In genomic region chr1:9868244-9868590, GRCh38 we compare ENCODE assay signal across 18 cellular contexts. TPM values are rescaled to one million over a fixed set of nuclear protein-coding genes. Genes with fewer than 3 reads are reported as not detected.
A peak's percentile ranks its signal among the peaks of the same experiment; 100 is the strongest.
DNase-seq lines count a peak whose midpoint lies in the region; ATAC-seq, FAIRE-seq and TF ChIP-seq lines count a peak whose summit lies in the region.
"Had no signal": no experiment of that assay in that cellular context is flagged by ENCODE, and none has a peak within 500 bp of the region (broad histone marks: within the 10 kb centered on the region; RNA-seq: fewer than 3 reads in every experiment).

No MANE protein-coding gene starts in this region.

- no peak overlapping the region for H3K4me2 ChIP-seq in H1 (ENCODE audit: insufficient read depth in 1 of 2, low read depth in 2 of 2, low read length in 2 of 2)
- no peak overlapping the region for H3K4me2 ChIP-seq in neuronal stem cell (ENCODE audit: insufficient read depth, low read length, poor library complexity, severe bottlenecking)

- H3K79me1 ChIP-seq in H1 (ENCODE audit: low read depth, low read length): no peaks in the 10 kb centered on the region; the same call in 1 of the 2 replicates
- no peaks in the 10 kb centered on the region for H3K79me1 ChIP-seq in neuronal stem cell (ENCODE audit: low read depth, low read length)

- WGBS in H1 (ENCODE audit: extremely low coverage in 1 of 2, insufficient coverage in 1 of 2, insufficient read length in 1 of 2, insufficient replicate concordance in 2 of 2, low coverage in 1 of 2, low lambda C conversion rate in 2 of 2, missing lambda C conversion rate in 1 of 2), 2 experiments: 89% methylated on average over 3 of the region's 3 CpGs; no CpG with 5 or more reads in 1 of the 2 experiments
- no CpG with 5 or more reads among the region's 3 CpGs for WGBS in neuronal stem cell (ENCODE audit: extremely low coverage in 2 of 2, insufficient read length in 2 of 2, insufficient replicate concordance in 1 of 2), 2 donors

- H2BK5ac ChIP-seq in H1 (ENCODE audit: low read depth, low read length): no peak overlapping the region
- H2BK5ac ChIP-seq in neuronal stem cell (ENCODE audit: low read length): no peak overlapping the region

- TF ChIP-seq RAD21 in H1 (IDR thresholded peaks at IDR 0.05 in 1 of 2, conservative IDR thresholded peaks at IDR 0.05 in 1 of 2; ENCODE audit: low read depth in 2 of 2, low read length in 2 of 2): no peak

- no peak overlapping the region for H2AK5ac ChIP-seq in H1 (ENCODE audit: low read depth, low read length)
- H2AK5ac ChIP-seq in neuronal stem cell (ENCODE audit: low read depth, low read length): no peak overlapping the region

- TF ChIP-seq EP300 in H1 (IDR thresholded peaks at IDR 0.05; ENCODE audit: borderline replicate concordance in 1 of 2, low read depth in 2 of 2, low read length in 2 of 2): no peak

- H4K20me1 ChIP-seq in H1 (replicated peaks in 1 of 2; ENCODE audit: control insufficient read depth in 1 of 2, insufficient read depth in 2 of 2, low read length in 2 of 2): no peaks in the 10 kb centered on the region

- no peak for TF ChIP-seq POLR2A in H1 (IDR thresholded peaks at IDR 0.05; ENCODE audit: control extremely low read depth in 1 of 2, low read depth in 2 of 2, low read length in 2 of 2)

- no peak for TF ChIP-seq CTCF in H1 (IDR thresholded peaks at IDR 0.05; ENCODE audit: control extremely low read depth in 1 of 3, insufficient read depth in 1 of 3, low read depth in 1 of 3, low read length in 3 of 3)
- TF ChIP-seq CTCF in left lung (IDR thresholded peaks at IDR 0.05): no peak

- H3K9me3 ChIP-seq in T-helper 17 cell (ENCODE audit: control insufficient read depth, low read length, poor library complexity, severe bottlenecking): no peaks in the 10 kb centered on the region
- H3K9me3 ChIP-seq in H1 (ENCODE audit: insufficient read depth in 2 of 2, low read depth in 1 of 2, low read length in 1 of 2): no peaks in the 10 kb centered on the region
- H3K9me3 ChIP-seq in left lung: no peaks in the 10 kb centered on the region
- H3K9me3 ChIP-seq in neuronal stem cell (replicated peaks in 1 of 2; ENCODE audit: control insufficient read depth in 2 of 2, insufficient read depth in 1 of 2, low read depth in 1 of 2, low read length in 2 of 2): no peaks in the 10 kb centered on the region
- H3K9me3 ChIP-seq: BE2C had no signal

- no peak overlapping the region for H3K23ac ChIP-seq in H1 (ENCODE audit: insufficient read length)
- H3K23ac ChIP-seq in neuronal stem cell (ENCODE audit: low read depth, low read length, poor library complexity): no peak overlapping the region

- H3K4me3 Mint-ChIP-seq in T-helper 17 cell: no peak overlapping the region
- H3K4me3 Mint-ChIP-seq: CD4-positive, CD25-positive, alpha-beta regulatory T cell; CD8-positive, alpha-beta memory T cell had no signal

- H2BK12ac ChIP-seq in H1 (ENCODE audit: low read depth, low read length) (no peak overlapping the region), neuronal stem cell (ENCODE audit: low read length) (no peak overlapping the region)

- no peaks in the 10 kb centered on the region; a peak in 2 of 7 replicates for H3K4me1 ChIP-seq in H1 (replicated peaks in 1 of 4; ENCODE audit: control insufficient read depth in 3 of 4, insufficient read depth in 4 of 4, low read length in 3 of 4)
- no peaks in the 10 kb centered on the region for H3K4me1 ChIP-seq in left lung
- no peaks in the 10 kb centered on the region for H3K4me1 ChIP-seq in neuronal stem cell (ENCODE audit: control insufficient read depth in 2 of 2, insufficient read depth in 1 of 2, low read depth in 1 of 2, low read length in 2 of 2)
- H3K4me1 ChIP-seq: BE2C had no signal

- H3K36me3 ChIP-seq in H1 (ENCODE audit: control insufficient read depth in 2 of 4, insufficient read depth in 4 of 4, low read length in 3 of 4) (no peaks in the 10 kb centered on the region; a peak in 1 of 8 replicates), left lung (peaks cover 0 to 52% of the 10 kb centered on the region in 2 donors), neuronal stem cell (replicated peaks in 1 of 2; ENCODE audit: control insufficient read depth in 2 of 2, insufficient read depth in 2 of 2, low read length in 2 of 2) (peaks cover 36 to 40% of the 10 kb centered on the region in 2 donors)
- H3K36me3 ChIP-seq: BE2C had no signal

- no peaks in the 10 kb centered on the region for H3K27me3 Mint-ChIP-seq in T-helper 17 cell
- H3K27me3 Mint-ChIP-seq: CD4-positive, CD25-positive, alpha-beta regulatory T cell; CD8-positive, alpha-beta memory T cell had no signal

- DNase-seq in T-helper 17 cell (no peak), H1 (ENCODE audit: low read depth in 1 of 2, low spot score in 2 of 2) (no peak), left lung (no peak), neuronal stem cell (ENCODE audit: low spot score) (no peak), NCI-H187 (lab: John Stamatoyannopoulos, UW) (no peak), DMS53 (lab: John Stamatoyannopoulos, UW) (no peak), dermis blood vessel endothelial cell (no peak)
- DNase-seq: ACHN; BE2C; CD8-positive, alpha-beta memory T cell; DMS 273 treated with DMSO at 0.1 percent for 48 hours; GM23248; IMR-90 had no signal

- ATAC-seq in T-helper 17 cell: no peak
- peak; percentile 8 for ATAC-seq in left lung
- no peak for ATAC-seq in GM18867 (IDR thresholded peaks at IDR 0.05; ENCODE audit: unreplicated experiment)

- no peaks in the 10 kb centered on the region for H3K27me3 ChIP-seq in H1 (replicated peaks in 1 of 4; ENCODE audit: control insufficient read depth in 3 of 4, extremely low read depth in 1 of 4, insufficient read depth in 3 of 4, low read length in 3 of 4)
- H3K27me3 ChIP-seq in left lung: no peaks in the 10 kb centered on the region
- no peaks in the 10 kb centered on the region for H3K27me3 ChIP-seq in neuronal stem cell (ENCODE audit: control insufficient read depth in 3 of 3, insufficient read depth in 3 of 3, low read depth in 1 of 3, low read length in 3 of 3)
- H3K27me3 ChIP-seq: BE2C had no signal

- POLR2A ChIA-PET in H1 (lab: Charles Lee; ENCODE audit: partially characterized antibody): interaction anchor here (0.9 to 1.2 kb wide), 3 partner anchors 9 to 83 kb away, joined by 3 to 5 read pairs (median 4); no protein-coding TSS in a partner anchor

- H3K27ac ChIP-seq in H1 (ENCODE audit: low read depth, low read length) (no peak overlapping the region), left lung (no peak overlapping the region), neuronal stem cell (replicated peaks; ENCODE audit: low read length) (no peak overlapping the region)
- H3K27ac ChIP-seq: GM23248 had no signal

- no peak for FAIRE-seq in H1 (lab: Jason Lieb, UNC)
- FAIRE-seq: A204.1, G401.6, H54 had no signal

- H2BK120ac ChIP-seq in H1 (replicated peaks; ENCODE audit: low read depth, low read length) (no peak overlapping the region), neuronal stem cell (ENCODE audit: low read depth, low read length) (no peak overlapping the region)

- H3K4ac ChIP-seq in H1 (replicated peaks; ENCODE audit: insufficient read length, low read depth, low read length) (no peak overlapping the region), neuronal stem cell (ENCODE audit: low read length) (no peak overlapping the region)

- no peak overlapping the region for H3K56ac ChIP-seq in H1 (replicated peaks; ENCODE audit: insufficient read length, low read depth, low read length)

- CTCF ChIA-PET in H1 (lab: Charles Lee; ENCODE audit: partially characterized antibody): interaction anchor here (0.6 to 17.3 kb wide), 39 partner anchors 8 to 321 kb away, joined by 3 to 312 read pairs (median 5); partner anchors contain the start of genes LZIC and NMNAT1

- H3K18ac ChIP-seq in H1 (ENCODE audit: extremely low read depth, low read length) (no peak overlapping the region), neuronal stem cell (ENCODE audit: low read length) (no peak overlapping the region)

- no peaks in the 10 kb centered on the region for H3K79me2 ChIP-seq in H1 (ENCODE audit: control insufficient read depth in 1 of 2, insufficient read depth in 2 of 2, low read length in 2 of 2)

- peak overlapping the region; percentile 34 for H3K27ac Mint-ChIP-seq in T-helper 17 cell
- H3K27ac Mint-ChIP-seq: CD4-positive, CD25-positive, alpha-beta regulatory T cell; CD8-positive, alpha-beta memory T cell had no signal

- H2BK15ac ChIP-seq in H1 (ENCODE audit: low read length) (no peak overlapping the region), neuronal stem cell (ENCODE audit: low read length) (no peak overlapping the region)

- H4K8ac ChIP-seq in H1 (ENCODE audit: extremely low read depth, insufficient read depth, low read length) (peak overlapping the region; percentile 57), neuronal stem cell (ENCODE audit: low read depth, low read length) (no peak overlapping the region)

- no peak overlapping the region for H3K4me3 ChIP-seq in H1 (ENCODE audit: extremely low read depth in 1 of 4, insufficient read depth in 2 of 4, low read depth in 3 of 4, low read length in 4 of 4)
- no peak overlapping the region for H3K4me3 ChIP-seq in left lung
- no peak overlapping the region for H3K4me3 ChIP-seq in neuronal stem cell (ENCODE audit: low read length in 2 of 2)
- H3K4me3 ChIP-seq: GM23248 had no signal

- H3K4me1 Mint-ChIP-seq in T-helper 17 cell: peaks cover 7% of the 10 kb centered on the region

- no peaks in the 10 kb centered on the region for H3K36me3 Mint-ChIP-seq in T-helper 17 cell (ENCODE audit: low read depth)

- intact Hi-C loops in left lung (cut with DNase I): loop anchor here in 1 of 2 donors (5.0 to 10.0 kb wide), 2 partner anchors 81 to 243 kb away; no protein-coding TSS in a partner anchor

- H2BK20ac ChIP-seq in H1 (ENCODE audit: low read length): no peak overlapping the region

- H3K14ac ChIP-seq in H1 (ENCODE audit: insufficient read length) (no peak overlapping the region), neuronal stem cell (ENCODE audit: low read length) (no peak overlapping the region)

- no peaks in the 10 kb centered on the region for H3K23me2 ChIP-seq in H1 (ENCODE audit: low read depth, low read length)

- H2AFZ ChIP-seq in H1 (ENCODE audit: low read length) (no peak overlapping the region), neuronal stem cell (ENCODE audit: low read length) (no peak overlapping the region)
- H2AFZ ChIP-seq: GM23248 had no signal

- no peak overlapping the region for H4K5ac ChIP-seq in H1 (ENCODE audit: insufficient read length, low read depth, low read length)

- no peak overlapping the region for H4K91ac ChIP-seq in H1 (replicated peaks; ENCODE audit: insufficient read length, low read length)
- H4K91ac ChIP-seq in neuronal stem cell (ENCODE audit: low read depth, low read length, poor library complexity): no peak overlapping the region

- no peak overlapping the region for H3K9ac ChIP-seq in H1 (replicated peaks in 1 of 4; ENCODE audit: extremely low read depth in 1 of 4, low read depth in 3 of 4, low read length in 3 of 4)
- peak overlapping the region; percentile 44 for H3K9ac ChIP-seq in neuronal stem cell (ENCODE audit: low read depth, low read length, poor library complexity)
- H3K9ac ChIP-seq: GM23248 had no signal

RNA-seq across cellular contexts. Expression of gene CTNNBIP1, which starts 41.9 kb away (rescaled TPM):
- total RNA-seq in T-helper 17 cell (10 to 100 TPM in 1 of 2 donors, 1 to 10 TPM in 1; 9.2 to 10.5 TPM), left lung (10 to 100 TPM; 30.2 to 40.9 TPM), dermis blood vessel endothelial cell (57.5 and 90.9 TPM in 2 replicates)
- 46.6 and 49.5 TPM in 2 replicates for total RNA-seq in H1 (2021; fragmentation: NEBNext Ultra II Directional; extraction: Animal tissue kit (Norgen Biotek cat#: 25700))
- polyA plus RNA-seq in H1 (2011; rRNA removed): 40.9 and 48.8 TPM in 2 replicates
- 50.8 TPM for polyA plus RNA-seq in H1 (2011; cell fraction: cytosol; rRNA removed)
- 37.8 TPM for polyA plus RNA-seq in H1 (2011; cell fraction: nucleus; rRNA removed)
- 29.8 to 63.7 TPM (median 56.8 TPM) in 4 replicates for polyA plus RNA-seq in H1 (2012, experiment 1 of 2)
- polyA plus RNA-seq in H1 (2012, experiment 2 of 2): 31.9 TPM
- polyA plus RNA-seq in H1 (2013, experiment 1 of 2): 27.0 TPM
- 29.6 TPM for polyA plus RNA-seq in H1 (2013, experiment 2 of 2)
- polyA minus RNA-seq in H1 (2011; rRNA and poly(A)+ RNA removed): 21.0 and 32.7 TPM in 2 replicates
- 36.7 TPM for polyA minus RNA-seq in H1 (2011; cell fraction: cytosol; rRNA and poly(A)+ RNA removed)
- 18.3 TPM for polyA minus RNA-seq in H1 (2011; cell fraction: nucleus; rRNA and poly(A)+ RNA removed)
- 123 TPM for polyA plus RNA-seq in neuronal stem cell (2013, experiment 1 of 2)
- 121 TPM for polyA plus RNA-seq in neuronal stem cell (2013, experiment 2 of 2)

RNA-seq across cellular contexts. Expression of gene CLSTN1, which starts 44.5 kb away (rescaled TPM):
- total RNA-seq in T-helper 17 cell (10 to 100 TPM; 86.3 to 91.5 TPM), left lung (100 to 1,000 TPM in 1 of 2 donors, 10 to 100 TPM in 1; 73.1 to 106 TPM), dermis blood vessel endothelial cell (72.0 and 110 TPM in 2 replicates)
- total RNA-seq in H1 (2021; fragmentation: NEBNext Ultra II Directional; extraction: Animal tissue kit (Norgen Biotek cat#: 25700)): 97.4 and 99.0 TPM in 2 replicates
- polyA plus RNA-seq in H1 (2011; rRNA removed): 34.2 and 55.4 TPM in 2 replicates
- 38.7 TPM for polyA plus RNA-seq in H1 (2011; cell fraction: cytosol; rRNA removed)
- polyA plus RNA-seq in H1 (2011; cell fraction: nucleus; rRNA removed): 87.5 TPM
- 78.7 to 109 TPM (median 97.3 TPM) in 4 replicates for polyA plus RNA-seq in H1 (2012, experiment 1 of 2)
- 84.4 TPM for polyA plus RNA-seq in H1 (2012, experiment 2 of 2)
- 126 TPM for polyA plus RNA-seq in H1 (2013, experiment 1 of 2)
- 110 TPM for polyA plus RNA-seq in H1 (2013, experiment 2 of 2)
- polyA minus RNA-seq in H1 (2011; rRNA and poly(A)+ RNA removed): 42.8 and 45.5 TPM in 2 replicates
- 54.3 TPM for polyA minus RNA-seq in H1 (2011; cell fraction: cytosol; rRNA and poly(A)+ RNA removed)
- 31.1 TPM for polyA minus RNA-seq in H1 (2011; cell fraction: nucleus; rRNA and poly(A)+ RNA removed)
- 114 TPM for polyA plus RNA-seq in neuronal stem cell (2013, experiment 1 of 2)
- polyA plus RNA-seq in neuronal stem cell (2013, experiment 2 of 2): 114 TPM
